ENCODE assay signal across 24 cellular contexts in genomic region chr2:146651361-146651760, GRCh38.
"Had no signal": no experiment of that assay in that cellular context is flagged by ENCODE, and none has a peak within 500 bp of the region (broad histone marks: within the 10 kb centered on the region; RNA-seq: fewer than 3 reads in every experiment).

No MANE protein-coding gene starts in this region.

- H3K27ac Mint-ChIP-seq: dendritic cell treated with granulocyte-macrophage colony-stimulating factor and Interleukin-4, amounts not matched to agents 40 ng/mL and 50 ng/mL, for 4 days; naive thymus-derived CD4-positive, alpha-beta T cell; nephron; neural progenitor cell; progenitor cell of endocrine pancreas; stimulated activated effector memory CD8-positive, alpha-beta T cell treated with anti-CD3 and anti-CD28 coated beads, Interleukin-12 subunit alpha, Interleukin-12 subunit beta, amount 100 ng/mL, for 72 hours; type B pancreatic cell had no signal

- H3K27me3 Mint-ChIP-seq: dendritic cell treated with granulocyte-macrophage colony-stimulating factor and Interleukin-4, amounts not matched to agents 40 ng/mL and 50 ng/mL, for 4 days; naive thymus-derived CD4-positive, alpha-beta T cell; progenitor cell of endocrine pancreas had no signal

- H3K4me1 ChIP-seq: colonic mucosa, esophagus squamous epithelium, left lung, neural progenitor cell, parathyroid adenoma, sigmoid colon, stomach, thyroid gland had no signal

- ATAC-seq: left lung; naive thymus-derived CD4-positive, alpha-beta T cell; stimulated activated effector memory CD8-positive, alpha-beta T cell treated with anti-CD3 and anti-CD28 coated beads, Interleukin-12 subunit alpha, Interleukin-12 subunit beta, amount 100 ng/mL, for 72 hours had no signal

- H3K36me3 ChIP-seq: colonic mucosa, esophagus squamous epithelium, left lung, neural progenitor cell, sigmoid colon, stomach, thyroid gland had no signal

- H3K4me3 Mint-ChIP-seq: dendritic cell treated with granulocyte-macrophage colony-stimulating factor and Interleukin-4, amounts not matched to agents 40 ng/mL and 50 ng/mL, for 4 days; naive thymus-derived CD4-positive, alpha-beta T cell; nephron; neural progenitor cell; stimulated activated effector memory CD8-positive, alpha-beta T cell treated with anti-CD3 and anti-CD28 coated beads, Interleukin-12 subunit alpha, Interleukin-12 subunit beta, amount 100 ng/mL, for 72 hours; type B pancreatic cell had no signal

- H3K36me3 Mint-ChIP-seq: naive thymus-derived CD4-positive, alpha-beta T cell; neural progenitor cell; stimulated activated effector memory CD8-positive, alpha-beta T cell treated with anti-CD3 and anti-CD28 coated beads, Interleukin-12 subunit alpha, Interleukin-12 subunit beta, amount 100 ng/mL, for 72 hours; type B pancreatic cell had no signal

- H3K4me1 Mint-ChIP-seq: naive thymus-derived CD4-positive, alpha-beta T cell; nephron; neural progenitor cell; stimulated activated effector memory CD8-positive, alpha-beta T cell treated with anti-CD3 and anti-CD28 coated beads, Interleukin-12 subunit alpha, Interleukin-12 subunit beta, amount 100 ng/mL, for 72 hours had no signal

- DNase-seq: colonic mucosa; effector memory CD4-positive, alpha-beta T cell; esophagus squamous epithelium; head of caudate nucleus; kidney; left lung; mesenchymal stem cell; midbrain; naive thymus-derived CD4-positive, alpha-beta T cell; sigmoid colon; stimulated activated CD4-positive, alpha-beta T cell treated with anti-CD3 and anti-CD28 coated beads, Interleukin-2, amount 100 ng/mL, for 24 hours; stimulated activated CD4-positive, alpha-beta T cell treated with anti-CD3 and anti-CD28 coated beads, Interleukin-4, amount 100 ng/mL, for 24 hours; stimulated activated naive CD4-positive, alpha-beta T cell treated with Interleukin-2 at 50 U/mL for 16 hours; stomach; thyroid gland had no signal

- H3K4me3 ChIP-seq: colonic mucosa, esophagus squamous epithelium, left lung, neural progenitor cell, sigmoid colon, stomach, thyroid gland had no signal

- H3K9ac ChIP-seq: neural progenitor cell, parathyroid adenoma had no signal

- H3K79me2 ChIP-seq: parathyroid adenoma had no signal

- H3K27ac ChIP-seq: colonic mucosa, esophagus squamous epithelium, left lung, neural progenitor cell, parathyroid adenoma, sigmoid colon, stomach, thyroid gland had no signal

- H3K27me3 ChIP-seq: colonic mucosa, esophagus squamous epithelium, left lung, neural progenitor cell, sigmoid colon, stomach, thyroid gland had no signal

- H3K4me2 ChIP-seq: neural progenitor cell had no signal

- H3K9me3 Mint-ChIP-seq: type B pancreatic cell had no signal

- H3K9me3 ChIP-seq: colonic mucosa, esophagus squamous epithelium, left lung, sigmoid colon, thyroid gland had no signal

- H2AFZ ChIP-seq: neural progenitor cell, parathyroid adenoma had no signal

- FAIRE-seq: endothelial cell of umbilical vein, frontal cortex, kidney had no signal
